8 cellular contexts compared by ENCODE assay signal in the genomic region with DNA sequence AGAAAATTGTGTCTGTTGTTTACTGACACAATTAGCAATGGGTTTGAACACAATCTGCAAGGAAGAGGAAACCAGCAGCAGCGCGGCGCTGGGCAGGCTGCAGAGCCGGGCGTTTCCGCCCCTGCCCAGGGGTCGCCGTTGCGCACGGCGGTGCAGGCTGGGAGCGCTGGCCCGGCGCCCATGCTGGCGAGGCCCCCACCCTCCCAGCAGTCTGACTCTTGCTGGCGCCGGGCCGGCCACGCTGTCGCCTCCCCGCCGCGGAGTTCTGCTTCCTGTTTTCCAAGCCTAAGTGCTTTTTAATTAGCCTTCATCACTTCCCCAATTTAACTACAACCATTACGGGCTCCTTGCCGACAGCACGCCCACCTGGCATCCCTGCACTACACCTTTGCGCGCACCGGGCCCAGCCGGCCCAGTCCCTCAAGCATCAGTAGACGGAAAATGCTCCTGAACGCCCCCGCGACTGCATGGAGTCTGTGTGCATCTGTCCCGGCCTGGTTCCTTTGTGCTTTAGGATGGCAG.
A peak's percentile ranks its signal among the peaks of the same experiment; 100 is the strongest.
DNase-seq lines count a peak whose midpoint lies in the region; ATAC-seq lines count a peak whose summit lies in the region.

No MANE protein-coding gene starts in this region.

- peaks cover 24 to 45% of the 10 kb centered on the region in 2 donors for H3K27me3 Mint-ChIP-seq in T-cell

- no peaks in the 10 kb centered on the region for H3K9me3 ChIP-seq in esophagus (ENCODE audit: control insufficient read depth in 2 of 2, insufficient read depth in 1 of 2, low read depth in 1 of 2, low read length in 1 of 2)
- H3K9me3 ChIP-seq in thymus (ENCODE audit: control insufficient read depth) = no peaks in the 10 kb centered on the region

- H3K27me3 ChIP-seq in esophagus (ENCODE audit: control insufficient read depth in 1 of 2, insufficient read depth in 2 of 2, low read length in 2 of 2) (no peaks in the 10 kb centered on the region), thymus (ENCODE audit: control insufficient read depth, insufficient read depth) (no peaks in the 10 kb centered on the region)

- H3K36me3 Mint-ChIP-seq in T-cell = no peaks in the 10 kb centered on the region

- H3K27ac Mint-ChIP-seq in T-cell = no peak overlapping the region

- no peaks in the 10 kb centered on the region for H3K36me3 ChIP-seq in esophagus (ENCODE audit: control insufficient read depth in 2 of 2, insufficient read depth in 2 of 2, low read length in 1 of 2)
- no peaks in the 10 kb centered on the region for H3K36me3 ChIP-seq in thymus (ENCODE audit: control insufficient read depth, insufficient read depth)

- 1% methylated on average over 31 to 35 of the region's 35 CpGs for WGBS in esophagus, 2 donors
- under 1% methylated on average over 35 of the region's 35 CpGs for WGBS in thymus

- POLR2A ChIA-PET in T-cell (lab: Charles Lee) = no interaction called here

- peak overlapping the region; percentile 60 to 77 (median 67) for H3K4me3 Mint-ChIP-seq in T-cell

- H3K4me3 ChIP-seq in esophagus (ENCODE audit: low read depth in 1 of 2, low read length in 2 of 2) (peak overlapping the region; percentile 48 to 53), thymus (ENCODE audit: low read length) (peak overlapping the region; percentile 38)

- CTCF ChIA-PET in T-cell (lab: Charles Lee) = no interaction called here

- peaks cover 0 to 7% of the 10 kb centered on the region in 2 donors for H3K4me1 ChIP-seq in esophagus (ENCODE audit: control insufficient read depth in 2 of 2, insufficient read depth in 2 of 2, low read length in 1 of 2)
- H3K4me1 ChIP-seq in thymus (ENCODE audit: control insufficient read depth, insufficient read depth, low read length) = peaks cover 2% of the 10 kb centered on the region

- ATAC-seq in GM18868 (IDR thresholded peaks at IDR 0.05; ENCODE audit: unreplicated experiment) = peak; percentile 58
- ATAC-seq in T-cell (replicated peaks in 1 of 4) = peak in 3 of 4 experiments; percentile 34 to 61 (median 47)
- ATAC-seq in GM18870 (IDR thresholded peaks at IDR 0.05; ENCODE audit: unreplicated experiment) = no peak

- DNase-seq in Ammon's horn (ENCODE audit: low spot score) (peak; percentile 78), NCI-H1092 treated with DMSO at 0.1 percent for 48 hours (lab: John Stamatoyannopoulos, UW) (peak; percentile 94), T-cell (peak in 21 of 34 experiments; percentile 0 to 47 (median 4)), midbrain (lab: John Stamatoyannopoulos, UW) (peak; percentile 67)

- peaks cover 12 to 27% (median 19%) of the 10 kb centered on the region in 3 donors for H3K4me1 Mint-ChIP-seq in T-cell

- H3K9me3 Mint-ChIP-seq in T-cell = no peaks in the 10 kb centered on the region

- H3K27ac ChIP-seq in esophagus (ENCODE audit: low read depth in 2 of 2, low read length in 1 of 2) (peak overlapping the region in 1 of 2 donors; percentile 61), thymus (ENCODE audit: low read depth) (no peak overlapping the region)

Comparison
In these comparisons a context has a peak if more than half of its experiments do, and no peak if none do; other contexts are left out.
1. DNase-seq: peak in every context shown above with its lines; median percentile 94 in NCI-H1092 treated with DMSO at 0.1 percent for 48 hours; 78 in Ammon's horn; 67 in midbrain; 4 in T-cell.